In genomic region chr1:24964811-24965570, GRCh38 we compare ENCODE assay signal across 8 cellular contexts.
DNase-seq lines count a peak whose midpoint lies in the region; ATAC-seq lines count a peak whose summit lies in the region.

No MANE protein-coding gene starts in this region.

- peak; percentile 91 for ATAC-seq in GM19452 (IDR thresholded peaks at IDR 0.05; ENCODE audit: unreplicated experiment)
- peak; percentile 85 for ATAC-seq in HG03520 (IDR thresholded peaks at IDR 0.05; ENCODE audit: unreplicated experiment)

- DNase-seq in AML-193 (lab: John Stamatoyannopoulos, UW) (peak; percentile 11 to 19), fibroblast of gingiva (ENCODE audit: low read depth) (peak; percentile 39), COR-L47 (lab: John Stamatoyannopoulos, UW) (no peak), NCI-H2081 treated with DMSO at 0.1 percent for 48 hours (lab: John Stamatoyannopoulos, UW) (no peak)
- peak; percentile 79 to 87 for DNase-seq in activated CD4-positive, alpha-beta T cell treated with anti-CD3 and anti-CD28 coated beads, Interleukin-2, amount 50 U/mL, for 4 hours
- DNase-seq in stimulated activated CD8-positive, alpha-beta memory T cell treated with anti-CD3 and anti-CD28 coated beads, Interleukin-2, amount 100 ng/mL, for 1 hour (ENCODE audit: low read depth in 2 of 2), result peak; percentile 76 to 78

Comparison
In these comparisons a context has a peak if more than half of its experiments do, and no peak if none do; other contexts are left out.
1. DNase-seq: peak in AML-193 (2 of 2), activated CD4-positive, alpha-beta T cell treated with anti-CD3 and anti-CD28 coated beads, Interleukin-2, amount 50 U/mL, for 4 hours (2 of 2), fibroblast of gingiva (single experiment) and stimulated activated CD8-positive, alpha-beta memory T cell treated with anti-CD3 and anti-CD28 coated beads, Interleukin-2, amount 100 ng/mL, for 1 hour (2 of 2); none in COR-L47 (single experiment) and NCI-H2081 treated with DMSO at 0.1 percent for 48 hours (single experiment).